7 cellular contexts compared by ENCODE assay signal in the genomic region with DNA sequence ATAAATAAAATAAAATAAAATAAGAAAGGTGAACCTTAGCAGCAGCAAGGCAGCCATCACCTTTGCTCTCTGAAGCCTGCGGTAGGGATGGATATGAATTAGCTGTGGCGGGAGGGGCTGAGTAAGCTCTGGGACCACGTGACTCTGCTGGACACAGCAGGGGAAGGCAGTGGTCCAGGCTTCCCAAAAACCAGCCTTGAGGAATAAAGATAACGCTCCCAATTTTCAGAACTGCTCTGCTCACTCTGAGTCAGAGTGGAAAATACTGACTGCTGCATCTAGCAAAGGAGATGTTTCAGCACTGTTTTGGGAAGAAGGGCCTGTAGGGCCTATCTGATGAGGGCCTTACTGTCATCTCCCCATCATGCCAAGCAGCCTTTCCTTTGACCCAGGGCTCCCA. TPM values are rescaled to one million over a fixed set of nuclear protein-coding genes. Genes with fewer than 3 reads are reported as not detected.
DNase-seq lines count a peak whose midpoint lies in the region; FAIRE-seq and TF ChIP-seq lines count a peak whose summit lies in the region.
"Not testable (repeated sequence)": the region's sequence is repeated elsewhere in the genome, so short reads cannot be mapped to it uniquely, and the experiment has no call there.

No MANE protein-coding gene starts in this region.

- 0 out of 2 replicates have a peak overlapping the region, but pooled peaks have one; percentile 29 for H2AFZ ChIP-seq in SK-N-SH (ENCODE audit: low read depth)
- H2AFZ ChIP-seq in H1 (ENCODE audit: low read length); trophoblast cell (ENCODE audit: insufficient read depth, low read length, poor library complexity): not testable (repeated sequence)

- H4K12ac ChIP-seq in trophoblast cell (ENCODE audit: low read depth, low read length) = not testable (repeated sequence)

- H2BK120ac ChIP-seq in H1 (replicated peaks; ENCODE audit: low read depth, low read length); trophoblast cell (ENCODE audit: insufficient read depth, low read length, poor library complexity): not testable (repeated sequence)

- not testable (repeated sequence) for H3K27me3 ChIP-seq in SK-N-SH (ENCODE audit: insufficient read depth); H1 (replicated peaks in 1 of 4; ENCODE audit: control insufficient read depth in 3 of 4, extremely low read depth in 1 of 4, insufficient read depth in 3 of 4, low read length in 3 of 4); left ventricle myocardium inferior (ENCODE audit: low read depth); trophoblast cell (ENCODE audit: insufficient read depth, low read length); testis

- intact Hi-C loops in left ventricle myocardium inferior (cut with micrococcal nuclease); testis (cut with DNase I; ENCODE audit: low total_unique reads): not testable (repeated sequence)

- H4K20me1 ChIP-seq in SK-N-SH (ENCODE audit: insufficient read depth); H1 (replicated peaks in 1 of 2; ENCODE audit: control insufficient read depth in 1 of 2, insufficient read depth in 2 of 2, low read length in 2 of 2): not testable (repeated sequence)

- H3K23ac ChIP-seq in H1 (ENCODE audit: insufficient read length); trophoblast cell (ENCODE audit: low read length): not testable (repeated sequence)

- DNase-seq in SK-N-SH; H1 (ENCODE audit: low read depth in 1 of 2, low spot score in 2 of 2); left ventricle myocardium inferior; trophoblast cell: not testable (repeated sequence)
- DNase-seq in astrocyte of the hippocampus (ENCODE audit: low read depth, low spot score) = peak; percentile 10
- peak; percentile 60 for DNase-seq in testis

- H3K56ac ChIP-seq in H1 (replicated peaks; ENCODE audit: insufficient read length, low read depth, low read length) = not testable (repeated sequence)

- H2BK20ac ChIP-seq in H1 (ENCODE audit: low read length) = not testable (repeated sequence)

- not testable (repeated sequence) for H3F3A ChIP-seq in SK-N-SH (replicated peaks; ENCODE audit: insufficient read depth)

- H2BK15ac ChIP-seq in H1 (ENCODE audit: low read length) = not testable (repeated sequence)

- H4K8ac ChIP-seq in H1 (ENCODE audit: extremely low read depth, insufficient read depth, low read length); trophoblast cell (ENCODE audit: low read depth, low read length): not testable (repeated sequence)

- TF ChIP-seq EP300 in SK-N-SH (IDR thresholded peaks at IDR 0.05; ENCODE audit: borderline replicate concordance in 1 of 2, low read depth in 1 of 2, low read length in 1 of 2); H1 (IDR thresholded peaks at IDR 0.05; ENCODE audit: borderline replicate concordance in 1 of 2, low read depth in 2 of 2, low read length in 2 of 2): not testable (repeated sequence)

- H2AK5ac ChIP-seq in H1 (ENCODE audit: low read depth, low read length); trophoblast cell (ENCODE audit: low read length): not testable (repeated sequence)

- H3K79me1 ChIP-seq in H1 (ENCODE audit: low read depth, low read length); trophoblast cell (ENCODE audit: low read length): not testable (repeated sequence)

- not testable (repeated sequence) for FAIRE-seq in H1 (lab: Jason Lieb, UNC)

- H4K5ac ChIP-seq in H1 (ENCODE audit: insufficient read length, low read depth, low read length) = not testable (repeated sequence)

- POLR2A ChIA-PET in SK-N-SH (lab: Yijun Ruan, JAX) = interaction anchor here (0.6 kb wide), 1 partner anchor 43 kb away, joined by 3 read pairs; no protein-coding TSS in a partner anchor
- POLR2A ChIA-PET in H1 (lab: Charles Lee; ENCODE audit: partially characterized antibody) = interaction anchor here (1.1 to 4.2 kb wide), 3 partner anchors 12 to 48 kb away, joined by 4 to 12 read pairs (median 7); partner anchors contain the start of gene UBB

- not testable (repeated sequence) for H3K18ac ChIP-seq in H1 (ENCODE audit: extremely low read depth, low read length); trophoblast cell (ENCODE audit: low read length)

- not testable (repeated sequence) for H2BK5ac ChIP-seq in H1 (ENCODE audit: low read depth, low read length); trophoblast cell (ENCODE audit: low read depth, low read length, poor library complexity)

- H3K14ac ChIP-seq in H1 (ENCODE audit: insufficient read length) = not testable (repeated sequence)
- peak overlapping the region; percentile 34 for H3K14ac ChIP-seq in trophoblast cell (ENCODE audit: low read length)

- WGBS in SK-N-SH (ENCODE audit: low lambda C conversion rate) = 74% methylated on average over 4 of the region's 4 CpGs
- WGBS in H1 (ENCODE audit: extremely low coverage in 1 of 2, insufficient coverage in 1 of 2, insufficient read length in 1 of 2, insufficient replicate concordance in 2 of 2, low coverage in 1 of 2, low lambda C conversion rate in 2 of 2, missing lambda C conversion rate in 1 of 2), 2 experiments = 86% methylated on average over 4 of the region's 4 CpGs; no CpG with 5 or more reads in 1 of the 2 experiments
- 71 to 92% methylated on average over 1 to 3 of the region's 4 CpGs for WGBS in mesodermal cell (ENCODE audit: insufficient coverage in 2 of 2), 2 experiments
- WGBS in trophoblast cell (ENCODE audit: extremely low coverage, insufficient coverage, insufficient read length) = no CpG with 5 or more reads among the region's 4 CpGs
- WGBS in testis, 2 donors = 56 to 63% methylated on average over 4 of the region's 4 CpGs

- not testable (repeated sequence) for H2BK12ac ChIP-seq in H1 (ENCODE audit: low read depth, low read length); trophoblast cell (ENCODE audit: low read length)

- not testable (repeated sequence) for H3K9me2 ChIP-seq in SK-N-SH

- not testable (repeated sequence) for H3K4ac ChIP-seq in H1 (replicated peaks; ENCODE audit: insufficient read length, low read depth, low read length); trophoblast cell (ENCODE audit: low read depth, low read length)

- not testable (repeated sequence) for H3K9ac ChIP-seq in SK-N-SH; H1 (replicated peaks in 1 of 4; ENCODE audit: extremely low read depth in 1 of 4, low read depth in 3 of 4, low read length in 3 of 4); trophoblast cell (ENCODE audit: low read length)

- H3K4me1 ChIP-seq in SK-N-SH (ENCODE audit: control insufficient read depth in 1 of 2, insufficient read depth in 2 of 2, low read depth in 1 of 2, low read length in 1 of 2) (peaks cover 0 to 12% of the 10 kb centered on the region in 2 experiments; a peak in 2 of 4 replicates), left ventricle myocardium inferior (peaks cover 18% of the 10 kb centered on the region), mesodermal cell (ENCODE audit: control insufficient read depth, insufficient read depth, low read length, poor library complexity, severe bottlenecking) (peaks cover 11% of the 10 kb centered on the region), trophoblast cell (ENCODE audit: control insufficient read depth in 1 of 2, insufficient read depth in 2 of 2, low read length in 2 of 2) (peaks cover 8 to 13% of the 10 kb centered on the region in 2 experiments)
- not testable (repeated sequence) for H3K4me1 ChIP-seq in H1 (replicated peaks in 1 of 4; ENCODE audit: control insufficient read depth in 3 of 4, insufficient read depth in 4 of 4, low read length in 3 of 4); testis

- H4K91ac ChIP-seq in H1 (replicated peaks; ENCODE audit: insufficient read length, low read length); trophoblast cell (ENCODE audit: low read depth, low read length): not testable (repeated sequence)

- H3K27ac ChIP-seq in SK-N-SH (ENCODE audit: low read depth in 2 of 2, low read length in 1 of 2) (peak overlapping the region in 1 of 2 experiments; percentile 29; a peak in 1 of 4 replicates), left ventricle myocardium inferior (replicated peaks) (peak overlapping the region; percentile 73), mesodermal cell (ENCODE audit: low read depth, low read length, severe bottlenecking) (peak overlapping the region; percentile 66), testis (peak overlapping the region in 1 of 2 donors; percentile 66)
- not testable (repeated sequence) for H3K27ac ChIP-seq in H1 (ENCODE audit: low read depth, low read length); trophoblast cell (ENCODE audit: low read depth, low read length)

- not testable (repeated sequence) for H3K23me2 ChIP-seq in H1 (ENCODE audit: low read depth, low read length)

- TF ChIP-seq RAD21 in SK-N-SH (IDR thresholded peaks at IDR 0.05; ENCODE audit: low read length); H1 (IDR thresholded peaks at IDR 0.05 in 1 of 2, conservative IDR thresholded peaks at IDR 0.05 in 1 of 2; ENCODE audit: low read depth in 2 of 2, low read length in 2 of 2): not testable (repeated sequence)

- not testable (repeated sequence) for H3K9me3 ChIP-seq in SK-N-SH; H1 (ENCODE audit: insufficient read depth in 2 of 2, low read depth in 1 of 2, low read length in 1 of 2); left ventricle myocardium inferior (replicated peaks); mesodermal cell (ENCODE audit: control insufficient read depth, low read length); trophoblast cell (ENCODE audit: insufficient read depth, low read depth, low read length); testis

- H3K79me2 ChIP-seq in SK-N-SH (ENCODE audit: insufficient read depth); H1 (ENCODE audit: control insufficient read depth in 1 of 2, insufficient read depth in 2 of 2, low read length in 2 of 2); trophoblast cell (ENCODE audit: control insufficient read depth, insufficient read depth, low read length, poor library complexity): not testable (repeated sequence)

- not testable (repeated sequence) for TF ChIP-seq POLR2A in H1 (IDR thresholded peaks at IDR 0.05; ENCODE audit: control extremely low read depth in 1 of 2, low read depth in 2 of 2, low read length in 2 of 2); testis (IDR thresholded peaks at IDR 0.05)

- not testable (repeated sequence) for H3K36me3 ChIP-seq in SK-N-SH (replicated peaks in 1 of 2; ENCODE audit: control insufficient read depth in 1 of 2, insufficient read depth in 2 of 2, low read length in 1 of 2); H1 (ENCODE audit: control insufficient read depth in 2 of 4, insufficient read depth in 4 of 4, low read length in 3 of 4); left ventricle myocardium inferior; mesodermal cell (ENCODE audit: control insufficient read depth, insufficient read depth, low read length); trophoblast cell (ENCODE audit: control insufficient read depth in 1 of 2, insufficient read depth in 2 of 2, low read length in 2 of 2); testis (ENCODE audit: low read depth, missing control alignments)

- not testable (repeated sequence) for H3K4me3 ChIP-seq in SK-N-SH (ENCODE audit: low read depth in 2 of 2, low read length in 1 of 2); H1 (ENCODE audit: extremely low read depth in 1 of 4, insufficient read depth in 2 of 4, low read depth in 3 of 4, low read length in 4 of 4); left ventricle myocardium inferior; mesodermal cell (ENCODE audit: extremely low read depth, insufficient read depth, low read length, poor library complexity, severe bottlenecking); trophoblast cell (ENCODE audit: low read depth, low read length); testis

- TF ChIP-seq CTCF in SK-N-SH (IDR thresholded peaks at IDR 0.05); H1 (IDR thresholded peaks at IDR 0.05; ENCODE audit: control extremely low read depth in 1 of 3, insufficient read depth in 1 of 3, low read depth in 1 of 3, low read length in 3 of 3); left ventricle myocardium inferior (IDR thresholded peaks at IDR 0.05; ENCODE audit: borderline replicate concordance); testis (IDR thresholded peaks at IDR 0.05): not testable (repeated sequence)

- not testable (repeated sequence) for H3K4me2 ChIP-seq in SK-N-SH; H1 (ENCODE audit: insufficient read depth in 1 of 2, low read depth in 2 of 2, low read length in 2 of 2); trophoblast cell (ENCODE audit: low read length)

- CTCF ChIA-PET in SK-N-SH (lab: Yijun Ruan, JAX) = interaction anchor here (1.5 to 3.0 kb wide), 2 partner anchors 32 to 43 kb away, joined by 4 to 7 read pairs; partner anchors contain the start of gene CENPV
- CTCF ChIA-PET in H1 (lab: Charles Lee; ENCODE audit: partially characterized antibody) = interaction anchor here (0.6 to 2.3 kb wide), 4 partner anchors 8 to 32 kb away, joined by 4 to 10 read pairs (median 4); partner anchors contain the start of gene TRPV2

RNA-seq across cellular contexts. Expression of gene UBB, which starts 15.0 kb away (rescaled TPM):
- polyA plus RNA-seq in SK-N-SH (2012; rRNA removed) = 2,465 and 2,693 TPM in 2 replicates
- 2,233 and 2,530 TPM in 2 replicates for polyA plus RNA-seq in SK-N-SH (2012; cell fraction: cytosol; rRNA removed)
- 1,335 and 1,473 TPM in 2 replicates for polyA plus RNA-seq in SK-N-SH (2012; cell fraction: nucleus; rRNA removed)
- 1,585 and 1,597 TPM in 2 replicates for total RNA-seq in H1 (2021; fragmentation: NEBNext Ultra II Directional; extraction: Animal tissue kit (Norgen Biotek cat#: 25700))
- 1,439 and 1,605 TPM in 2 replicates for polyA plus RNA-seq in H1 (2011; rRNA removed)
- polyA plus RNA-seq in H1 (2011; cell fraction: cytosol; rRNA removed) = 2,021 TPM
- 1,851 TPM for polyA plus RNA-seq in H1 (2011; cell fraction: nucleus; rRNA removed)
- polyA plus RNA-seq in H1 (2012, experiment 1 of 2) = 2,168 to 2,404 TPM (median 2,303 TPM) in 4 replicates
- polyA plus RNA-seq in H1 (2012, experiment 2 of 2) = 694 TPM
- polyA plus RNA-seq in H1 (2013, experiment 1 of 2) = 1,954 TPM
- polyA plus RNA-seq in H1 (2013, experiment 2 of 2) = 1,995 TPM
- polyA minus RNA-seq in H1 (2011; rRNA and poly(A)+ RNA removed) = 1,078 and 1,386 TPM in 2 replicates
- polyA minus RNA-seq in H1 (2011; cell fraction: cytosol; rRNA and poly(A)+ RNA removed) = 722 TPM
- 522 TPM for polyA minus RNA-seq in H1 (2011; cell fraction: nucleus; rRNA and poly(A)+ RNA removed)
- total RNA-seq in left ventricle myocardium inferior = 1,605 TPM
- polyA plus RNA-seq in mesodermal cell (2013, experiment 1 of 2) = 2,450 TPM
- 2,331 TPM for polyA plus RNA-seq in mesodermal cell (2013, experiment 2 of 2)
- 2,269 and 2,298 TPM in 2 replicates for polyA plus RNA-seq in trophoblast cell (2013)
- 1,000 to 10,000 TPM; 1,859 to 1,996 TPM for total RNA-seq in testis
- 3,514 TPM for polyA plus RNA-seq in testis (ENCODE audit: insufficient read depth, low read depth, low replicate concordance)

RNA-seq across cellular contexts. Expression of gene TRPV2, which starts 19.5 kb away (rescaled TPM):
- polyA plus RNA-seq in SK-N-SH (2012; rRNA removed) (10.5 and 11.0 TPM in 2 replicates), H1 (2011; rRNA removed) (1.7 and 1.8 TPM in 2 replicates), testis (ENCODE audit: insufficient read depth, low read depth, low replicate concordance) (7.6 TPM)
- polyA plus RNA-seq in SK-N-SH (2012; cell fraction: cytosol; rRNA removed) = 4.3 and 5.9 TPM in 2 replicates
- polyA plus RNA-seq in SK-N-SH (2012; cell fraction: nucleus; rRNA removed) = 10.6 and 16.4 TPM in 2 replicates
- 1.6 and 2.1 TPM in 2 replicates for total RNA-seq in H1 (2021; fragmentation: NEBNext Ultra II Directional; extraction: Animal tissue kit (Norgen Biotek cat#: 25700))
- 2.5 TPM for polyA plus RNA-seq in H1 (2011; cell fraction: cytosol; rRNA removed)
- polyA plus RNA-seq in H1 (2011; cell fraction: nucleus; rRNA removed) = 4.0 TPM
- 0.87 to 3.4 TPM (median 2.7 TPM) in 4 replicates for polyA plus RNA-seq in H1 (2012, experiment 1 of 2)
- polyA plus RNA-seq in H1 (2012, experiment 2 of 2) = 1.2 TPM
- 3.7 TPM for polyA plus RNA-seq in H1 (2013, experiment 1 of 2)
- polyA plus RNA-seq in H1 (2013, experiment 2 of 2) = 3.3 TPM
- 2.0 and 2.6 TPM in 2 replicates for polyA minus RNA-seq in H1 (2011; rRNA and poly(A)+ RNA removed)
- polyA minus RNA-seq in H1 (2011; cell fraction: cytosol; rRNA and poly(A)+ RNA removed) = 2.1 TPM
- polyA minus RNA-seq in H1 (2011; cell fraction: nucleus; rRNA and poly(A)+ RNA removed) = 1.1 TPM
- total RNA-seq in left ventricle myocardium inferior (6.7 TPM), testis (1 to 10 TPM; 7.1 to 7.7 TPM)
- polyA plus RNA-seq in mesodermal cell (2013, experiment 1 of 2) = 40.3 TPM
- polyA plus RNA-seq in mesodermal cell (2013, experiment 2 of 2) = 37.5 TPM
- polyA plus RNA-seq in trophoblast cell (2013) = 202 and 233 TPM in 2 replicates

RNA-seq across cellular contexts. Expression of gene CENPV, which starts 42.6 kb away (rescaled TPM):
- polyA plus RNA-seq in SK-N-SH (2012; rRNA removed) (92.3 and 97.7 TPM in 2 replicates), H1 (2011; rRNA removed) (241 and 260 TPM in 2 replicates), testis (ENCODE audit: insufficient read depth, low read depth, low replicate concordance) (82.3 TPM)
- polyA plus RNA-seq in SK-N-SH (2012; cell fraction: cytosol; rRNA removed) = 90.2 and 92.4 TPM in 2 replicates
- 130 and 200 TPM in 2 replicates for polyA plus RNA-seq in SK-N-SH (2012; cell fraction: nucleus; rRNA removed)
- 249 and 255 TPM in 2 replicates for total RNA-seq in H1 (2021; fragmentation: NEBNext Ultra II Directional; extraction: Animal tissue kit (Norgen Biotek cat#: 25700))
- polyA plus RNA-seq in H1 (2011; cell fraction: cytosol; rRNA removed) = 268 TPM
- 164 TPM for polyA plus RNA-seq in H1 (2011; cell fraction: nucleus; rRNA removed)
- polyA plus RNA-seq in H1 (2012, experiment 1 of 2) = 226 to 260 TPM (median 247 TPM) in 4 replicates
- 394 TPM for polyA plus RNA-seq in H1 (2012, experiment 2 of 2)
- 303 TPM for polyA plus RNA-seq in H1 (2013, experiment 1 of 2)
- 301 TPM for polyA plus RNA-seq in H1 (2013, experiment 2 of 2)
- polyA minus RNA-seq in H1 (2011; rRNA and poly(A)+ RNA removed) = 110 and 112 TPM in 2 replicates
- polyA minus RNA-seq in H1 (2011; cell fraction: cytosol; rRNA and poly(A)+ RNA removed) = 54.2 TPM
- 63.2 TPM for polyA minus RNA-seq in H1 (2011; cell fraction: nucleus; rRNA and poly(A)+ RNA removed)
- total RNA-seq in left ventricle myocardium inferior (8.4 TPM), testis (100 to 1,000 TPM in 1 of 2 donors, 10 to 100 TPM in 1; 73.5 to 119 TPM)
- 149 TPM for polyA plus RNA-seq in mesodermal cell (2013, experiment 1 of 2)
- polyA plus RNA-seq in mesodermal cell (2013, experiment 2 of 2) = 138 TPM
- polyA plus RNA-seq in trophoblast cell (2013) = 14.4 and 14.8 TPM in 2 replicates
